ENCODE assay signal across 33 cellular contexts in genomic region chr6:166724576-166724975, GRCh38.
"Had no signal": no experiment of that assay in that cellular context is flagged by ENCODE, and none has a peak within 500 bp of the region (broad histone marks: within the 10 kb centered on the region; RNA-seq: fewer than 3 reads in every experiment).

No MANE protein-coding gene starts in this region.

- H3K4me1 ChIP-seq: ascending aorta, gastrocnemius medialis, right lobe of liver, testis had no signal

- H3K9me3 ChIP-seq: ascending aorta, gastrocnemius medialis, neutrophil, ovary, right lobe of liver, testis had no signal

- H3K4me3 ChIP-seq: ascending aorta, gastrocnemius medialis, ovary, right lobe of liver, testis had no signal

- H3K27me3 ChIP-seq: ascending aorta, brain microvascular endothelial cell, gastrocnemius medialis, neutrophil, ovary, right lobe of liver, testis had no signal

- FAIRE-seq: endothelial cell of umbilical vein, TTC549, urothelium cell line had no signal

- DNase-seq: activated CD4-positive, alpha-beta T cell treated with anti-CD3 and anti-CD28 coated beads for 48 hours; activated CD4-positive, alpha-beta T cell treated with anti-CD3 and anti-CD28 coated beads, Interleukin-2, amount 50 U/mL, for 48 hours; activated CD8-positive, alpha-beta memory T cell treated with anti-CD3 and anti-CD28 coated beads, Interleukin-2, amount 50 U/mL, for 48 hours; activated gamma-delta T cell; activated naive CD4-positive, alpha-beta T cell treated with anti-CD3 and anti-CD28 coated beads, Interleukin-2, amount 10 ng/mL, durations not matched to agents 7 days and 5 days; activated naive CD8-positive, alpha-beta T cell treated with anti-CD3 and anti-CD28 coated beads, Interleukin-2, amount 10 ng/mL, durations not matched to agents 7 days and 5 days; activated T-cell treated with anti-CD3 and anti-CD28 coated beads, Interleukin-2, amount 50 U/mL, for 24 hours; brain microvascular endothelial cell; caudate nucleus; cortex of kidney; effector memory CD8-positive, alpha-beta T cell; gastrocnemius medialis; glutamatergic neuron; islet precursor cell; left colon; mammary epithelial cell; naive B cell; nephron progenitor cell; ovary; right lobe of liver; stimulated activated CD4-positive, alpha-beta T cell treated with anti-CD3 and anti-CD28 coated beads, Interleukin-2, amount 100 ng/mL, for 48 hours; stimulated activated naive CD4-positive, alpha-beta T cell treated with Interleukin-2 at 50 U/mL for 16 hours; T-helper 9 cell; testis; trophoblast cell had no signal

- ATAC-seq: activated CD4-positive, CD25-positive, alpha-beta regulatory T cell treated with anti-CD3 and anti-CD28 coated beads, Interleukin-2, amount 50 U/mL, for 24 hours; effector memory CD8-positive, alpha-beta T cell; esophagus mucosa; gastrocnemius medialis; left colon; right lobe of liver had no signal

- H3K36me3 ChIP-seq: ascending aorta, brain microvascular endothelial cell, gastrocnemius medialis, ovary, right lobe of liver had no signal

- H3K27ac ChIP-seq: ascending aorta, brain microvascular endothelial cell, gastrocnemius medialis, neutrophil, ovary, right lobe of liver, testis, VCaP had no signal
